Comparison of ENCODE assay signal across 9 cellular contexts in genomic region chr13:75803175-75803611, GRCh38.
A peak's percentile ranks its signal among the peaks of the same experiment; 100 is the strongest.
DNase-seq lines count a peak whose midpoint lies in the region; ATAC-seq and TF ChIP-seq lines count a peak whose summit lies in the region.
"Had no signal": no experiment of that assay in that cellular context is flagged by ENCODE, and none has a peak within 500 bp of the region (broad histone marks: within the 10 kb centered on the region; RNA-seq: fewer than 3 reads in every experiment).

No MANE protein-coding gene starts in this region.

- peaks cover 0 to 40% of the 10 kb centered on the region in 2 experiments; a peak in 3 of 4 replicates for H3K4me1 ChIP-seq in SK-N-SH (ENCODE audit: control insufficient read depth in 1 of 2, insufficient read depth in 2 of 2, low read depth in 1 of 2, low read length in 1 of 2)
- peaks cover 0 to 4% (median 0%) of the 10 kb centered on the region in 4 donors for H3K4me1 ChIP-seq in right lobe of liver
- no peaks in the 10 kb centered on the region for H3K4me1 ChIP-seq in uterus

- no peaks in the 10 kb centered on the region for H3K27me3 Mint-ChIP-seq in T-helper 2 cell treated with Interferon-gamma antibody and Interleukin-4, amounts not matched to agents 5 μg/mL and 100 μg/mL, for 36 hours (ENCODE audit: low read depth)

- H3K27ac Mint-ChIP-seq in T-helper 2 cell treated with Interferon-gamma antibody and Interleukin-4, amounts not matched to agents 5 μg/mL and 100 μg/mL, for 36 hours, result peak overlapping the region; percentile 38

- no peaks in the 10 kb centered on the region for H3K27me3 ChIP-seq in SK-N-SH (ENCODE audit: insufficient read depth)
- no peaks in the 10 kb centered on the region for H3K27me3 ChIP-seq in right lobe of liver
- no peaks in the 10 kb centered on the region for H3K27me3 ChIP-seq in uterus

- peaks cover 3% of the 10 kb centered on the region for H3K36me3 Mint-ChIP-seq in T-helper 2 cell treated with Interferon-gamma antibody and Interleukin-4, amounts not matched to agents 5 μg/mL and 100 μg/mL, for 36 hours (ENCODE audit: low read depth)

- intact Hi-C loops in right lobe of liver (cut with DNase I), result no loop called here
- intact Hi-C loops in uterus (cut with DNase I; ENCODE audit: low total_unique reads), result no loop called here

- 100% methylated on average over 1 of the region's 1 CpG for WGBS in SK-N-SH (ENCODE audit: low lambda C conversion rate)
- 24% methylated on average over 1 of the region's 1 CpG for WGBS in right lobe of liver (ENCODE audit: insufficient coverage, low coverage, low lambda C conversion rate, missing lambda C conversion rate)

- H3K36me3 ChIP-seq in SK-N-SH (replicated peaks in 1 of 2; ENCODE audit: control insufficient read depth in 1 of 2, insufficient read depth in 2 of 2, low read length in 1 of 2) (peaks cover 62 to 86% of the 10 kb centered on the region in 2 experiments), right lobe of liver (peaks cover 0 to 44% (median 14%) of the 10 kb centered on the region in 4 donors), uterus (no peaks in the 10 kb centered on the region)

- H3K4me3 Mint-ChIP-seq in T-helper 2 cell treated with Interferon-gamma antibody and Interleukin-4, amounts not matched to agents 5 μg/mL and 100 μg/mL, for 36 hours, result peak overlapping the region; percentile 1

- TF ChIP-seq CTCF in SK-N-SH (IDR thresholded peaks at IDR 0.05), result no peak
- TF ChIP-seq CTCF in right lobe of liver (IDR thresholded peaks at IDR 0.05), result no peak
- TF ChIP-seq CTCF in uterus (IDR thresholded peaks at IDR 0.05), result no peak

- DNase-seq in SK-N-SH (no peak), right lobe of liver (no peak), uterus (no peak), Ammon's horn (ENCODE audit: low spot score) (no peak), NCI-H1105 (lab: John Stamatoyannopoulos, UW) (no peak)
- DNase-seq in T-helper 2 cell treated with Interferon-gamma antibody and Interleukin-4, amounts not matched to agents 5 μg/mL and 100 μg/mL, for 36 hours (ENCODE audit: low spot score), result no peak

- no peaks in the 10 kb centered on the region for H3K9me3 Mint-ChIP-seq in T-helper 2 cell treated with Interferon-gamma antibody and Interleukin-4, amounts not matched to agents 5 μg/mL and 100 μg/mL, for 36 hours

- TF ChIP-seq EP300 in SK-N-SH (IDR thresholded peaks at IDR 0.05; ENCODE audit: borderline replicate concordance in 1 of 2, low read depth in 1 of 2, low read length in 1 of 2), result no peak

- no peak overlapping the region for H2AFZ ChIP-seq in SK-N-SH (ENCODE audit: low read depth)

- H3K79me2 ChIP-seq in SK-N-SH (ENCODE audit: insufficient read depth), result peaks cover 100% of the 10 kb centered on the region

- H3K27ac ChIP-seq in SK-N-SH (ENCODE audit: low read depth in 2 of 2, low read length in 1 of 2) (peak overlapping the region in 1 of 2 experiments; percentile 41; a peak in 1 of 4 replicates), right lobe of liver (no peak overlapping the region), uterus (no peak overlapping the region)
- H3K27ac ChIP-seq: A549 had no signal

- CTCF ChIA-PET in SK-N-SH (lab: Yijun Ruan, JAX), result interaction anchor here (0.8 to 1.1 kb wide), 2 partner anchors 67 to 107 kb away, joined by 3 to 6 read pairs; no protein-coding TSS in a partner anchor

- no peak overlapping the region for H3K4me2 ChIP-seq in SK-N-SH
- H3K4me2 ChIP-seq: A549 had no signal

- peaks cover 73% of the 10 kb centered on the region; the same call in 1 of the 2 replicates for H4K20me1 ChIP-seq in SK-N-SH (ENCODE audit: insufficient read depth)

- peaks cover 23% of the 10 kb centered on the region for H3F3A ChIP-seq in SK-N-SH (replicated peaks; ENCODE audit: insufficient read depth)

- H3K4me1 Mint-ChIP-seq in T-helper 2 cell treated with Interferon-gamma antibody and Interleukin-4, amounts not matched to agents 5 μg/mL and 100 μg/mL, for 36 hours (ENCODE audit: low read depth), result peaks cover 37% of the 10 kb centered on the region

- H3K9me3 ChIP-seq in SK-N-SH (no peaks in the 10 kb centered on the region), right lobe of liver (no peaks in the 10 kb centered on the region), uterus (no peaks in the 10 kb centered on the region)
- H3K9me3 ChIP-seq: A549 had no signal

- TF ChIP-seq RAD21 in SK-N-SH (IDR thresholded peaks at IDR 0.05; ENCODE audit: low read length), result no peak

- POLR2A ChIA-PET in SK-N-SH (lab: Yijun Ruan, JAX), result no interaction called here

- H3K9ac ChIP-seq in SK-N-SH, result no peak overlapping the region

- peak; percentile 15; the same call in 2 of the 3 replicates for ATAC-seq in SK-N-SH treated with all-trans-retinoic acid at 6 μM for 48 hours
- peak; percentile 82 for ATAC-seq in HG03103 (IDR thresholded peaks at IDR 0.05; ENCODE audit: low read depth, unreplicated experiment)
- ATAC-seq in right lobe of liver, result peak; percentile 11 to 43 (median 28)
- ATAC-seq: A549 had no signal

- TF ChIP-seq POLR2A in right lobe of liver (IDR thresholded peaks at IDR 0.05) (no peak), uterus (IDR thresholded peaks at IDR 0.05) (no peak)

- H3K4me3 ChIP-seq in SK-N-SH (ENCODE audit: low read depth in 2 of 2, low read length in 1 of 2) (no peak overlapping the region), right lobe of liver (no peak overlapping the region), uterus (no peak overlapping the region)
- H3K4me3 ChIP-seq: A549 had no signal

- H3K9me2 ChIP-seq in SK-N-SH, result no peaks in the 10 kb centered on the region

TF ChIP-seq in SK-N-SH treated with all-trans-retinoic acid at 6 μM for 48 hours, 23 proteins besides CTCF, POLR2A, EP300 and RAD21:
- no peak for TF ChIP-seq SNAI2 (CRISPR knock-in tag; IDR thresholded peaks at IDR 0.05)
- TF ChIP-seq TCF4 (CRISPR knock-in tag; IDR thresholded peaks at IDR 0.05; ENCODE audit: borderline replicate concordance), result no peak
- no peak for TF ChIP-seq ESRRG (CRISPR knock-in tag; IDR thresholded peaks at IDR 0.05)
- no peak for TF ChIP-seq BACH2 (CRISPR knock-in tag; IDR thresholded peaks at IDR 0.05; ENCODE audit: borderline replicate concordance)

TF ChIP-seq in SK-N-SH, 30 proteins besides CTCF, POLR2A, EP300 and RAD21:
- no peak for TF ChIP-seq POLR2AphosphoS5 (IDR thresholded peaks at IDR 0.05; ENCODE audit: low read depth, low read length)

Comparison
In these comparisons a context has a peak if more than half of its experiments do, and no peak if none do; other contexts are left out.
1. ATAC-seq: peak in every context shown above with its lines; median percentile 82 in HG03103; 28 in right lobe of liver; 15 in SK-N-SH treated with all-trans-retinoic acid at 6 μM for 48 hours.